In genomic region chr16:89383095-89384003, GRCh38 we compare ENCODE assay signal across 8 cellular contexts.
A peak's percentile ranks its signal among the peaks of the same experiment; 100 is the strongest.
DNase-seq lines count a peak whose midpoint lies in the region; ATAC-seq and TF ChIP-seq lines count a peak whose summit lies in the region.

No MANE protein-coding gene starts in this region.

- CTCF ChIA-PET in activated CD8-positive, alpha-beta memory T cell treated with anti-CD3 and anti-CD28 coated beads, Interleukin-2, amount 10 ng/mL, durations not matched to agents 7 days and 5 days (lab: Charles Lee) = interaction anchor here (0.6 to 1.3 kb wide), 3 partner anchors 48 to 125 kb away, joined by 3 to 4 read pairs (median 3); partner anchors contain the start of gene SPG7

- H3K9me3 ChIP-seq in hepatocyte (ENCODE audit: low read depth) (no peaks in the 10 kb centered on the region), thymus (ENCODE audit: control insufficient read depth) (no peaks in the 10 kb centered on the region)

- H3K36me3 Mint-ChIP-seq in activated CD8-positive, alpha-beta memory T cell treated with anti-CD3 and anti-CD28 coated beads, Interleukin-2, amount 10 ng/mL, durations not matched to agents 7 days and 5 days = peaks cover 16% of the 10 kb centered on the region
- H3K36me3 Mint-ChIP-seq in activated T-helper 17 cell treated with anti-CD3 and anti-CD28 coated beads, Interleukin-2, amount 50 U/mL, for 72 hours (ENCODE audit: low read depth) = peaks cover 31% of the 10 kb centered on the region

- peak; percentile 70 for DNase-seq in activated CD8-positive, alpha-beta memory T cell treated with anti-CD3 and anti-CD28 coated beads, Interleukin-2, amount 10 ng/mL, durations not matched to agents 7 days and 5 days
- DNase-seq in activated CD8-positive, alpha-beta memory T cell treated with anti-CD3 and anti-CD28 coated beads for 24 hours = no peak
- DNase-seq in hepatocyte (ENCODE audit: low spot score) (peak; percentile 79), NCI-H2171 treated with DMSO at 0.1 percent for 48 hours (lab: John Stamatoyannopoulos, UW) (no peak), G401 (ENCODE audit: low spot score) (no peak)

- H3K4me1 ChIP-seq in hepatocyte (ENCODE audit: insufficient read depth) (peaks cover 22% of the 10 kb centered on the region), thymus (ENCODE audit: control insufficient read depth, insufficient read depth, low read length) (peaks cover 23% of the 10 kb centered on the region)

- no peaks in the 10 kb centered on the region for H3K9me2 ChIP-seq in hepatocyte (replicated peaks; ENCODE audit: insufficient read depth)

- H3K36me3 ChIP-seq in hepatocyte (replicated peaks; ENCODE audit: insufficient read depth, low read depth) = no peaks in the 10 kb centered on the region
- peaks cover 12% of the 10 kb centered on the region for H3K36me3 ChIP-seq in thymus (ENCODE audit: control insufficient read depth, insufficient read depth)

- no peaks in the 10 kb centered on the region for H3K9me3 Mint-ChIP-seq in activated CD8-positive, alpha-beta memory T cell treated with anti-CD3 and anti-CD28 coated beads, Interleukin-2, amount 10 ng/mL, durations not matched to agents 7 days and 5 days (ENCODE audit: low read depth)
- no peaks in the 10 kb centered on the region for H3K9me3 Mint-ChIP-seq in activated T-helper 17 cell treated with anti-CD3 and anti-CD28 coated beads, Interleukin-2, amount 50 U/mL, for 72 hours

- no peaks in the 10 kb centered on the region for H3K27me3 Mint-ChIP-seq in activated CD8-positive, alpha-beta memory T cell treated with anti-CD3 and anti-CD28 coated beads, Interleukin-2, amount 10 ng/mL, durations not matched to agents 7 days and 5 days
- no peaks in the 10 kb centered on the region for H3K27me3 Mint-ChIP-seq in activated T-helper 17 cell treated with anti-CD3 and anti-CD28 coated beads, Interleukin-2, amount 50 U/mL, for 72 hours

- peaks cover 100% of the 10 kb centered on the region for H3K79me2 ChIP-seq in hepatocyte

- in situ Hi-C loops in G401 (cut with HindIII; ENCODE audit: low sequenced_read_pairs) = no loop called here

- H3K4me3 Mint-ChIP-seq in activated CD8-positive, alpha-beta memory T cell treated with anti-CD3 and anti-CD28 coated beads, Interleukin-2, amount 10 ng/mL, durations not matched to agents 7 days and 5 days = peak overlapping the region; percentile 39
- H3K4me3 Mint-ChIP-seq in activated T-helper 17 cell treated with anti-CD3 and anti-CD28 coated beads, Interleukin-2, amount 50 U/mL, for 72 hours = peak overlapping the region; percentile 75

- peak overlapping the region; percentile 82 for H3K27ac ChIP-seq in hepatocyte
- H3K27ac ChIP-seq in thymus (ENCODE audit: low read depth) = peak overlapping the region; percentile 60

- peaks cover 74% of the 10 kb centered on the region for H3K4me1 Mint-ChIP-seq in activated CD8-positive, alpha-beta memory T cell treated with anti-CD3 and anti-CD28 coated beads, Interleukin-2, amount 10 ng/mL, durations not matched to agents 7 days and 5 days
- peaks cover 56% of the 10 kb centered on the region for H3K4me1 Mint-ChIP-seq in activated T-helper 17 cell treated with anti-CD3 and anti-CD28 coated beads, Interleukin-2, amount 50 U/mL, for 72 hours

- WGBS in hepatocyte (ENCODE audit: low lambda C conversion rate, missing lambda C conversion rate) = 56% methylated on average over 29 of the region's 29 CpGs
- 71% methylated on average over 29 of the region's 29 CpGs for WGBS in thymus

- H3K4me2 ChIP-seq in hepatocyte = peak overlapping the region; percentile 63

- H3K4me3 ChIP-seq in hepatocyte (no peak overlapping the region), thymus (ENCODE audit: low read length) (no peak overlapping the region)

- peak; percentile 8 for TF ChIP-seq CTCF in hepatocyte (IDR thresholded peaks at IDR 0.05; ENCODE audit: poor library complexity)

- no peak overlapping the region for H2AFZ ChIP-seq in hepatocyte

- peaks cover 100% of the 10 kb centered on the region for H4K20me1 ChIP-seq in hepatocyte (ENCODE audit: insufficient read depth, poor library complexity, severe bottlenecking)

- peak overlapping the region; percentile 92 for H3K27ac Mint-ChIP-seq in activated CD8-positive, alpha-beta memory T cell treated with anti-CD3 and anti-CD28 coated beads, Interleukin-2, amount 10 ng/mL, durations not matched to agents 7 days and 5 days
- peak overlapping the region; percentile 90 for H3K27ac Mint-ChIP-seq in activated T-helper 17 cell treated with anti-CD3 and anti-CD28 coated beads, Interleukin-2, amount 50 U/mL, for 72 hours

- ATAC-seq in activated CD8-positive, alpha-beta memory T cell treated with anti-CD3 and anti-CD28 coated beads, Interleukin-2, amount 10 ng/mL, durations not matched to agents 7 days and 5 days = peak; percentile 85
- ATAC-seq in activated T-helper 17 cell treated with anti-CD3 and anti-CD28 coated beads, Interleukin-2, amount 50 U/mL, for 72 hours (replicated peaks) = peak; percentile 88
- ATAC-seq in HG03460 (IDR thresholded peaks at IDR 0.05; ENCODE audit: unreplicated experiment) = no peak

- H3K27me3 ChIP-seq in hepatocyte = no peaks in the 10 kb centered on the region
- H3K27me3 ChIP-seq in thymus (ENCODE audit: control insufficient read depth, insufficient read depth) = no peaks in the 10 kb centered on the region

Comparison
In these comparisons a context has a peak if more than half of its experiments do, and no peak if none do; other contexts are left out.
1. DNase-seq: peak in activated CD8-positive, alpha-beta memory T cell treated with anti-CD3 and anti-CD28 coated beads, Interleukin-2, amount 10 ng/mL, durations not matched to agents 7 days and 5 days (single experiment) and hepatocyte (single experiment); none in activated CD8-positive, alpha-beta memory T cell treated with anti-CD3 and anti-CD28 coated beads for 24 hours (single experiment), NCI-H2171 treated with DMSO at 0.1 percent for 48 hours (single experiment) and G401 (single experiment).